36 cellular contexts compared by ENCODE assay signal in genomic region chr5:153799466-153799865, GRCh38.
"Had no signal": no experiment of that assay in that cellular context is flagged by ENCODE, and none has a peak within 500 bp of the region (broad histone marks: within the 10 kb centered on the region; RNA-seq: fewer than 3 reads in every experiment).

No MANE protein-coding gene starts in this region.

- H3K27me3 Mint-ChIP-seq: activated B cell treated with CpG ODN at 0.5 μM for 24 hours; activated CD4-positive, alpha-beta memory T cell treated with anti-CD3 and anti-CD28 coated beads for 36 hours; activated CD4-positive, alpha-beta T cell treated with anti-CD3 and anti-CD28 coated beads, Interleukin-2, amount 10 ng/mL, durations not matched to agents 24 days and 14 days; activated CD8-positive, alpha-beta T cell treated with anti-CD3 and anti-CD28 coated beads for 36 hours; activated naive CD4-positive, alpha-beta T cell treated with anti-CD3 and anti-CD28 coated beads, Interleukin-2, amount 10 ng/mL, durations not matched to agents 7 days and 5 days; activated naive CD8-positive, alpha-beta T cell treated with anti-CD3 and anti-CD28 coated beads, Interleukin-2, amount 10 ng/mL, durations not matched to agents 7 days and 5 days; brain had no signal

- H3K9me3 ChIP-seq: ascending aorta had no signal

- H3K36me3 ChIP-seq: ascending aorta, cardiac muscle cell had no signal

- H3K9me3 Mint-ChIP-seq: activated CD4-positive, alpha-beta memory T cell treated with anti-CD3 and anti-CD28 coated beads for 36 hours; activated CD4-positive, alpha-beta T cell treated with anti-CD3 and anti-CD28 coated beads, Interleukin-2, amount 10 ng/mL, durations not matched to agents 24 days and 14 days; activated CD8-positive, alpha-beta T cell treated with anti-CD3 and anti-CD28 coated beads for 36 hours; activated naive CD4-positive, alpha-beta T cell treated with anti-CD3 and anti-CD28 coated beads, Interleukin-2, amount 10 ng/mL, durations not matched to agents 7 days and 5 days; activated naive CD4-positive, alpha-beta T cell treated with anti-CD3 and anti-CD28 coated beads, Interleukin-2, amount 50 U/mL, for 24 hours; activated naive CD8-positive, alpha-beta T cell treated with anti-CD3 and anti-CD28 coated beads, Interleukin-2, amount 10 ng/mL, durations not matched to agents 7 days and 5 days; activated naive CD8-positive, alpha-beta T cell treated with anti-CD3 and anti-CD28 coated beads, Interleukin-2, amount 50 U/mL, for 24 hours; activated T-cell treated with anti-CD3 and anti-CD28 coated beads, Interleukin-2, amount 50 U/mL, for 4 hours; activated T-helper 1 cell treated with anti-CD3 and anti-CD28 coated beads, Interleukin-12 subunit alpha, Interleukin-12 subunit beta, Interleukin-2, Interleukin-4 antibody, amounts not matched to agents 30 ng/mL and 10 ng/mL and 1 ng/mL, durations not matched to agents 14 hours and 24 hours and 36 hours; activated T-helper 17 cell treated with anti-CD3 and anti-CD28 coated beads, Interleukin-2, amount 50 U/mL, for 72 hours; T-helper 1 cell treated with Interleukin-12 subunit alpha and Interleukin-12 subunit beta and Interleukin-4 antibody, amounts not matched to agents 30 μg/mL and 1 μg/mL, for 36 hours; T-helper 2 cell treated with Interferon-gamma antibody and Interleukin-4, amounts not matched to agents 5 μg/mL and 100 μg/mL, for 36 hours had no signal

- FAIRE-seq: bronchial epithelial cell, TTC549 had no signal

- H3K4me3 Mint-ChIP-seq: activated B cell treated with CpG ODN at 0.5 μM for 24 hours; activated CD4-positive, alpha-beta memory T cell treated with anti-CD3 and anti-CD28 coated beads for 36 hours; activated CD4-positive, alpha-beta T cell treated with anti-CD3 and anti-CD28 coated beads, Interleukin-2, amount 10 ng/mL, durations not matched to agents 24 days and 14 days; activated CD8-positive, alpha-beta T cell treated with anti-CD3 and anti-CD28 coated beads for 36 hours; activated naive CD4-positive, alpha-beta T cell treated with anti-CD3 and anti-CD28 coated beads, Interleukin-2, amount 10 ng/mL, durations not matched to agents 7 days and 5 days; activated naive CD4-positive, alpha-beta T cell treated with anti-CD3 and anti-CD28 coated beads, Interleukin-2, amount 50 U/mL, for 24 hours; activated naive CD8-positive, alpha-beta T cell; activated naive CD8-positive, alpha-beta T cell treated with anti-CD3 and anti-CD28 coated beads, Interleukin-2, amount 10 ng/mL, durations not matched to agents 7 days and 5 days; activated naive CD8-positive, alpha-beta T cell treated with anti-CD3 and anti-CD28 coated beads, Interleukin-2, amount 50 U/mL, for 24 hours; activated T-cell treated with anti-CD3 and anti-CD28 coated beads, Interleukin-2, amount 50 U/mL, for 4 hours; activated T-cell treated with anti-CD3 and anti-CD28 coated beads, Interleukin-2, amount 50 U/mL, for 72 hours; activated T-helper 1 cell treated with anti-CD3 and anti-CD28 coated beads, Interleukin-12 subunit alpha, Interleukin-12 subunit beta, Interleukin-2, Interleukin-4 antibody, amounts not matched to agents 30 ng/mL and 10 ng/mL and 1 ng/mL, durations not matched to agents 14 hours and 24 hours and 36 hours; activated T-helper 17 cell treated with anti-CD3 and anti-CD28 coated beads, Interleukin-2, amount 50 U/mL, for 72 hours; brain; central memory CD8-positive, alpha-beta T cell; T-helper 1 cell treated with Interleukin-12 subunit alpha and Interleukin-12 subunit beta and Interleukin-4 antibody, amounts not matched to agents 30 μg/mL and 1 μg/mL, for 36 hours; T-helper 2 cell treated with Interferon-gamma antibody and Interleukin-4, amounts not matched to agents 5 μg/mL and 100 μg/mL, for 36 hours had no signal

- H3K27ac Mint-ChIP-seq: activated B cell treated with CpG ODN at 0.5 μM for 24 hours; activated CD4-positive, alpha-beta memory T cell treated with anti-CD3 and anti-CD28 coated beads for 36 hours; activated CD4-positive, alpha-beta T cell treated with anti-CD3 and anti-CD28 coated beads, Interleukin-2, amount 10 ng/mL, durations not matched to agents 24 days and 14 days; activated CD8-positive, alpha-beta T cell treated with anti-CD3 and anti-CD28 coated beads for 36 hours; activated naive CD4-positive, alpha-beta T cell treated with anti-CD3 and anti-CD28 coated beads, Interleukin-2, amount 10 ng/mL, durations not matched to agents 7 days and 5 days; activated naive CD4-positive, alpha-beta T cell treated with anti-CD3 and anti-CD28 coated beads, Interleukin-2, amount 50 U/mL, for 24 hours; activated naive CD8-positive, alpha-beta T cell; activated naive CD8-positive, alpha-beta T cell treated with anti-CD3 and anti-CD28 coated beads, Interleukin-2, amount 10 ng/mL, durations not matched to agents 7 days and 5 days; activated naive CD8-positive, alpha-beta T cell treated with anti-CD3 and anti-CD28 coated beads, Interleukin-2, amount 50 U/mL, for 24 hours; activated T-cell treated with anti-CD3 and anti-CD28 coated beads, Interleukin-2, amount 50 U/mL, for 72 hours; activated T-helper 1 cell treated with anti-CD3 and anti-CD28 coated beads, Interleukin-12 subunit alpha, Interleukin-12 subunit beta, Interleukin-2, Interleukin-4 antibody, amounts not matched to agents 30 ng/mL and 10 ng/mL and 1 ng/mL, durations not matched to agents 14 hours and 24 hours and 36 hours; activated T-helper 17 cell treated with anti-CD3 and anti-CD28 coated beads, Interleukin-2, amount 50 U/mL, for 72 hours; T-helper 1 cell treated with Interleukin-12 subunit alpha and Interleukin-12 subunit beta and Interleukin-4 antibody, amounts not matched to agents 30 μg/mL and 1 μg/mL, for 36 hours; T-helper 2 cell treated with Interferon-gamma antibody and Interleukin-4, amounts not matched to agents 5 μg/mL and 100 μg/mL, for 36 hours had no signal

- H3K36me3 Mint-ChIP-seq: activated CD4-positive, alpha-beta memory T cell treated with anti-CD3 and anti-CD28 coated beads for 36 hours; activated naive CD4-positive, alpha-beta T cell treated with anti-CD3 and anti-CD28 coated beads, Interleukin-2, amount 10 ng/mL, durations not matched to agents 7 days and 5 days; activated naive CD4-positive, alpha-beta T cell treated with anti-CD3 and anti-CD28 coated beads, Interleukin-2, amount 50 U/mL, for 24 hours; activated naive CD8-positive, alpha-beta T cell; activated naive CD8-positive, alpha-beta T cell treated with anti-CD3 and anti-CD28 coated beads, Interleukin-2, amount 10 ng/mL, durations not matched to agents 7 days and 5 days had no signal

- DNase-seq: activated B cell treated with CpG ODN at 0.5 μM for 24 hours; activated CD4-positive, alpha-beta memory T cell treated with anti-CD3 and anti-CD28 coated beads for 36 hours; activated CD4-positive, alpha-beta T cell treated with anti-CD3 and anti-CD28 coated beads for 4 hours; activated CD4-positive, alpha-beta T cell treated with anti-CD3 and anti-CD28 coated beads, Interleukin-2, amount 10 ng/mL, durations not matched to agents 24 days and 14 days; activated CD4-positive, alpha-beta T cell treated with anti-CD3 and anti-CD28 coated beads, Interleukin-2, amount 50 U/mL, for 1 hour; activated CD4-positive, alpha-beta T cell treated with anti-CD3 and anti-CD28 coated beads, Interleukin-2, amount 50 U/mL, for 4 hours; activated CD4-positive, CD25-positive, alpha-beta regulatory T cell treated with anti-CD3 and anti-CD28 coated beads, Interleukin-2, amount 50 U/mL, for 72 hours; activated CD8-positive, alpha-beta memory T cell treated with anti-CD3 and anti-CD28 coated beads, Interleukin-2, amount 50 U/mL, for 4 hours; activated CD8-positive, alpha-beta T cell treated with anti-CD3 and anti-CD28 coated beads for 36 hours; activated gamma-delta T cell; activated naive CD4-positive, alpha-beta T cell treated with anti-CD3 and anti-CD28 coated beads, Interleukin-2, amount 10 ng/mL, durations not matched to agents 7 days and 5 days; activated naive CD4-positive, alpha-beta T cell treated with Interleukin-2 at 50 U/mL for 16 hours; activated naive CD8-positive, alpha-beta T cell treated with anti-CD3 and anti-CD28 coated beads, Interleukin-2, amount 10 ng/mL, durations not matched to agents 7 days and 5 days; activated naive CD8-positive, alpha-beta T cell treated with anti-CD3 and anti-CD28 coated beads, Interleukin-2, amount 50 U/mL, for 24 hours; activated T-cell treated with anti-CD3 and anti-CD28 coated beads for 4 hours; activated T-cell treated with anti-CD3 and anti-CD28 coated beads, Interleukin-2, amount 50 U/mL, for 1 hour; activated T-cell treated with anti-CD3 and anti-CD28 coated beads, Interleukin-2, amount 50 U/mL, for 4 hours; activated T-cell treated with anti-CD3 and anti-CD28 coated beads, Interleukin-2, amount 50 U/mL, for 72 hours; amygdala; anterior cingulate cortex; cerebellar nuclear complex; T-helper 2 cell; T-helper 9 cell had no signal

- H3K4me1 Mint-ChIP-seq: activated B cell treated with CpG ODN at 0.5 μM for 24 hours; activated CD4-positive, alpha-beta T cell treated with anti-CD3 and anti-CD28 coated beads, Interleukin-2, amount 10 ng/mL, durations not matched to agents 24 days and 14 days; activated naive CD4-positive, alpha-beta T cell treated with anti-CD3 and anti-CD28 coated beads, Interleukin-2, amount 10 ng/mL, durations not matched to agents 7 days and 5 days; activated naive CD4-positive, alpha-beta T cell treated with anti-CD3 and anti-CD28 coated beads, Interleukin-2, amount 50 U/mL, for 24 hours; activated naive CD8-positive, alpha-beta T cell treated with anti-CD3 and anti-CD28 coated beads, Interleukin-2, amount 10 ng/mL, durations not matched to agents 7 days and 5 days; activated naive CD8-positive, alpha-beta T cell treated with anti-CD3 and anti-CD28 coated beads, Interleukin-2, amount 50 U/mL, for 24 hours; activated T-helper 17 cell treated with anti-CD3 and anti-CD28 coated beads, Interleukin-2, amount 50 U/mL, for 72 hours; central memory CD8-positive, alpha-beta T cell had no signal

- H3K27me3 ChIP-seq: ascending aorta had no signal

- H3K4me3 ChIP-seq: ascending aorta, cardiac muscle cell had no signal

- ATAC-seq: activated CD8-positive, alpha-beta T cell treated with anti-CD3 and anti-CD28 coated beads for 36 hours; activated naive CD8-positive, alpha-beta T cell treated with anti-CD3 and anti-CD28 coated beads, Interleukin-2, amount 50 U/mL, for 24 hours; activated T-cell treated with anti-CD3 and anti-CD28 coated beads, Interleukin-2, amount 50 U/mL, for 4 hours; activated T-cell treated with anti-CD3 and anti-CD28 coated beads, Interleukin-2, amount 50 U/mL, for 72 hours; activated T-helper 17 cell treated with anti-CD3 and anti-CD28 coated beads, Interleukin-2, amount 50 U/mL, for 72 hours had no signal

- H3K27ac ChIP-seq: cardiac muscle cell, VCaP had no signal
